In the genomic region with DNA sequence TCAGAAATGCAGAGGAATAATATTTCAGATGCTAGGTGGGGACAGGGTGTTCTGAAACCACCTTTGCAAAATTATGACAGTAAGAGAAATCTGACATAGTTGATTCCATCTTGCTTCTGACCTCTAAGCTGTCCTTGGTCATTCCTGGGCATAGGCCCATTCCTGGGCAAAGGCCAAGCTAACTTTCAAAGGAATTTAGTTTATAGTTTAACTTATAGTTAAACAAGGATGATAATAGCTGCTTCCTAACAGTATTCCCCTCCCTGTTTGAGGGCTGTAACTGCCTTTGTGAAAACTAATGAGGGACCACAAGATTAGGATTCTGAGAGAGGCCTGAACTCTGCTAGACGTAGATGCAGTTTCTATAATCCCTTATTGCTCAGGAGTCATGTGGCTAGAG, we compare ENCODE assay signal across 1 cellular context.
TF ChIP-seq lines count a peak whose summit lies in the region.

No MANE protein-coding gene starts in this region.

TF ChIP-seq in HepG2, 621 proteins besides CTCF, POLR2A, EP300 and RAD21 (continued from another document):
- TF ChIP-seq, protein P1, sequence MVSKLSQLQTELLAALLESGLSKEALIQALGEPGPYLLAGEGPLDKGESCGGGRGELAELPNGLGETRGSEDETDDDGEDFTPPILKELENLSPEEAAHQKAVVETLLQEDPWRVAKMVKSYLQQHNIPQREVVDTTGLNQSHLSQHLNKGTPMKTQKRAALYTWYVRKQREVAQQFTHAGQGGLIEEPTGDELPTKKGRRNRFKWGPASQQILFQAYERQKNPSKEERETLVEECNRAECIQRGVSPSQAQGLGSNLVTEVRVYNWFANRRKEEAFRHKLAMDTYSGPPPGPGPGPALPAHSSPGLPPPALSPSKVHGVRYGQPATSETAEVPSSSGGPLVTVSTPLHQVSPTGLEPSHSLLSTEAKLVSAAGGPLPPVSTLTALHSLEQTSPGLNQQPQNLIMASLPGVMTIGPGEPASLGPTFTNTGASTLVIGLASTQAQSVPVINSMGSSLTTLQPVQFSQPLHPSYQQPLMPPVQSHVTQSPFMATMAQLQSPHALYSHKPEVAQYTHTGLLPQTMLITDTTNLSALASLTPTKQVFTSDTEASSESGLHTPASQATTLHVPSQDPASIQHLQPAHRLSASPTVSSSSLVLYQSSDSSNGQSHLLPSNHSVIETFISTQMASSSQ (IDR thresholded peaks at IDR 0.05; ENCODE audit: low read depth) = no peak
- TF ChIP-seq, protein P1 (CRISPR knock-in tag; IDR thresholded peaks at IDR 0.05; ENCODE audit: borderline replicate concordance) = peak; percentile 20; the same call in 1 of the 2 replicates
- TF ChIP-seq, protein P2, sequence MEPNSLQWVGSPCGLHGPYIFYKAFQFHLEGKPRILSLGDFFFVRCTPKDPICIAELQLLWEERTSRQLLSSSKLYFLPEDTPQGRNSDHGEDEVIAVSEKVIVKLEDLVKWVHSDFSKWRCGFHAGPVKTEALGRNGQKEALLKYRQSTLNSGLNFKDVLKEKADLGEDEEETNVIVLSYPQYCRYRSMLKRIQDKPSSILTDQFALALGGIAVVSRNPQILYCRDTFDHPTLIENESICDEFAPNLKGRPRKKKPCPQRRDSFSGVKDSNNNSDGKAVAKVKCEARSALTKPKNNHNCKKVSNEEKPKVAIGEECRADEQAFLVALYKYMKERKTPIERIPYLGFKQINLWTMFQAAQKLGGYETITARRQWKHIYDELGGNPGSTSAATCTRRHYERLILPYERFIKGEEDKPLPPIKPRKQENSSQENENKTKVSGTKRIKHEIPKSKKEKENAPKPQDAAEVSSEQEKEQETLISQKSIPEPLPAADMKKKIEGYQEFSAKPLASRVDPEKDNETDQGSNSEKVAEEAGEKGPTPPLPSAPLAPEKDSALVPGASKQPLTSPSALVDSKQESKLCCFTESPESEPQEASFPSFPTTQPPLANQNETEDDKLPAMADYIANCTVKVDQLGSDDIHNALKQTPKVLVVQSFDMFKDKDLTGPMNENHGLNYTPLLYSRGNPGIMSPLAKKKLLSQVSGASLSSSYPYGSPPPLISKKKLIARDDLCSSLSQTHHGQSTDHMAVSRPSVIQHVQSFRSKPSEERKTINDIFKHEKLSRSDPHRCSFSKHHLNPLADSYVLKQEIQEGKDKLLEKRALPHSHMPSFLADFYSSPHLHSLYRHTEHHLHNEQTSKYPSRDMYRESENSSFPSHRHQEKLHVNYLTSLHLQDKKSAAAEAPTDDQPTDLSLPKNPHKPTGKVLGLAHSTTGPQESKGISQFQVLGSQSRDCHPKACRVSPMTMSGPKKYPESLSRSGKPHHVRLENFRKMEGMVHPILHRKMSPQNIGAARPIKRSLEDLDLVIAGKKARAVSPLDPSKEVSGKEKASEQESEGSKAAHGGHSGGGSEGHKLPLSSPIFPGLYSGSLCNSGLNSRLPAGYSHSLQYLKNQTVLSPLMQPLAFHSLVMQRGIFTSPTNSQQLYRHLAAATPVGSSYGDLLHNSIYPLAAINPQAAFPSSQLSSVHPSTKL (CRISPR knock-in tag; IDR thresholded peaks at IDR 0.05) = 0 out of 2 replicates have a peak, but pooled peaks have one; percentile 15
- TF ChIP-seq ESRRA (CRISPR knock-in tag; IDR thresholded peaks at IDR 0.05; ENCODE audit: low read depth) (peak; percentile 92), ZNF629 (CRISPR knock-in tag; conservative IDR thresholded peaks at IDR 0.05) (peak; percentile 81), NR2F2 (IDR thresholded peaks at IDR 0.05; ENCODE audit: borderline replicate concordance, low read depth) (no peak), SOX13 (IDR thresholded peaks at IDR 0.05) (no peak), SOX13 (CRISPR knock-in tag; conservative IDR thresholded peaks at IDR 0.05 in 1 of 2, IDR thresholded peaks at IDR 0.05 in 1 of 2) (peak in 1 of 2 experiments; percentile 71; a peak in 2 of 4 replicates), SATB2 (CRISPR knock-in tag; IDR thresholded peaks at IDR 0.05) (no peak), BCL6 (CRISPR knock-in tag; IDR thresholded peaks at IDR 0.05) (peak; percentile 58; the same call in 1 of the 2 replicates), ZNF510 (CRISPR knock-in tag; IDR thresholded peaks at IDR 0.05; ENCODE audit: low read depth) (no peak)
- TF ChIP-seq, protein P3, sequence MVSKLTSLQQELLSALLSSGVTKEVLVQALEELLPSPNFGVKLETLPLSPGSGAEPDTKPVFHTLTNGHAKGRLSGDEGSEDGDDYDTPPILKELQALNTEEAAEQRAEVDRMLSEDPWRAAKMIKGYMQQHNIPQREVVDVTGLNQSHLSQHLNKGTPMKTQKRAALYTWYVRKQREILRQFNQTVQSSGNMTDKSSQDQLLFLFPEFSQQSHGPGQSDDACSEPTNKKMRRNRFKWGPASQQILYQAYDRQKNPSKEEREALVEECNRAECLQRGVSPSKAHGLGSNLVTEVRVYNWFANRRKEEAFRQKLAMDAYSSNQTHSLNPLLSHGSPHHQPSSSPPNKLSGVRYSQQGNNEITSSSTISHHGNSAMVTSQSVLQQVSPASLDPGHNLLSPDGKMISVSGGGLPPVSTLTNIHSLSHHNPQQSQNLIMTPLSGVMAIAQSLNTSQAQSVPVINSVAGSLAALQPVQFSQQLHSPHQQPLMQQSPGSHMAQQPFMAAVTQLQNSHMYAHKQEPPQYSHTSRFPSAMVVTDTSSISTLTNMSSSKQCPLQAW (CRISPR knock-in tag; IDR thresholded peaks at IDR 0.05) = peak; percentile 20; the same call in 1 of the 2 replicates
- TF ChIP-seq, protein P4, sequence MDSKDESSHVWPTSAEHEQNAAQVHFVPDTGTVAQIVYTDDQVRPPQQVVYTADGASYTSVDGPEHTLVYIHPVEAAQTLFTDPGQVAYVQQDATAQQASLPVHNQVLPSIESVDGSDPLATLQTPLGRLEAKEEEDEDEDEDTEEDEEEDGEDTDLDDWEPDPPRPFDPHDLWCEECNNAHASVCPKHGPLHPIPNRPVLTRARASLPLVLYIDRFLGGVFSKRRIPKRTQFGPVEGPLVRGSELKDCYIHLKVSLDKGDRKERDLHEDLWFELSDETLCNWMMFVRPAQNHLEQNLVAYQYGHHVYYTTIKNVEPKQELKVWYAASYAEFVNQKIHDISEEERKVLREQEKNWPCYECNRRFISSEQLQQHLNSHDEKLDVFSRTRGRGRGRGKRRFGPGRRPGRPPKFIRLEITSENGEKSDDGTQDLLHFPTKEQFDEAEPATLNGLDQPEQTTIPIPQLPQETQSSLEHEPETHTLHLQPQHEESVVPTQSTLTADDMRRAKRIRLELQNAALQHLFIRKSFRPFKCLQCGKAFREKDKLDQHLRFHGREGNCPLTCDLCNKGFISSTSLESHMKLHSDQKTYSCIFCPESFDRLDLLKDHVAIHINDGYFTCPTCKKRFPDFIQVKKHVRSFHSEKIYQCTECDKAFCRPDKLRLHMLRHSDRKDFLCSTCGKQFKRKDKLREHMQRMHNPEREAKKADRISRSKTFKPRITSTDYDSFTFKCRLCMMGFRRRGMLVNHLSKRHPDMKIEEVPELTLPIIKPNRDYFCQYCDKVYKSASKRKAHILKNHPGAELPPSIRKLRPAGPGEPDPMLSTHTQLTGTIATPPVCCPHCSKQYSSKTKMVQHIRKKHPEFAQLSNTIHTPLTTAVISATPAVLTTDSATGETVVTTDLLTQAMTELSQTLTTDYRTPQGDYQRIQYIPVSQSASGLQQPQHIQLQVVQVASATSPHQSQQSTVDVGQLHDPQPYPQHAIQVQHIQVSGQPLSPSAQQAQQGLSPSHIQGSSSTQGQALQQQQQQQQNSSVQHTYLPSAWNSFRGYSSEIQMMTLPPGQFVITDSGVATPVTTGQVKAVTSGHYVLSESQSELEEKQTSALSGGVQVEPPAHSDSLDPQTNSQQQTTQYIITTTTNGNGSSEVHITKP (CRISPR knock-in tag; IDR thresholded peaks at IDR 0.05; ENCODE audit: low read depth) = no peak
